12 cellular contexts compared by ENCODE assay signal in genomic region chr13:102873653-102874052, GRCh38. TPM values are rescaled to one million over a fixed set of nuclear protein-coding genes. Genes with fewer than 3 reads are reported as not detected.
DNase-seq lines count a peak whose midpoint lies in the region; ATAC-seq and TF ChIP-seq lines count a peak whose summit lies in the region.
"Had no signal": no experiment of that assay in that cellular context is flagged by ENCODE, and none has a peak within 500 bp of the region (broad histone marks: within the 10 kb centered on the region; RNA-seq: fewer than 3 reads in every experiment).

No MANE protein-coding gene starts in this region.

- no peaks in the 10 kb centered on the region for H3K9me3 Mint-ChIP-seq in Calu3 (ENCODE audit: low read depth, unreplicated experiment)
- no peaks in the 10 kb centered on the region for H3K9me3 Mint-ChIP-seq in CD4-positive, alpha-beta T cell
- H3K9me3 Mint-ChIP-seq: activated CD4-positive, alpha-beta memory T cell treated with anti-CD3 and anti-CD28 coated beads, Interleukin-2, amount 10 ng/mL, durations not matched to agents 7 days and 5 days; naive thymus-derived CD8-positive, alpha-beta T cell had no signal

- no peak overlapping the region for H3K4me3 Mint-ChIP-seq in Calu3 (ENCODE audit: low read depth, unreplicated experiment)
- no peak overlapping the region for H3K4me3 Mint-ChIP-seq in CD4-positive, alpha-beta T cell
- H3K4me3 Mint-ChIP-seq: activated CD4-positive, alpha-beta memory T cell treated with anti-CD3 and anti-CD28 coated beads, Interleukin-2, amount 10 ng/mL, durations not matched to agents 7 days and 5 days; naive thymus-derived CD8-positive, alpha-beta T cell had no signal

- TF ChIP-seq CTCF in Calu3 (IDR thresholded peaks at IDR 0.05; ENCODE audit: unreplicated experiment) = no peak
- no peak for TF ChIP-seq CTCF in CD4-positive, alpha-beta T cell (IDR thresholded peaks at IDR 0.05)

- no peak overlapping the region for H3K27ac Mint-ChIP-seq in Calu3 (ENCODE audit: unreplicated experiment)
- H3K27ac Mint-ChIP-seq in CD4-positive, alpha-beta T cell = no peak overlapping the region
- H3K27ac Mint-ChIP-seq: activated CD4-positive, alpha-beta memory T cell treated with anti-CD3 and anti-CD28 coated beads, Interleukin-2, amount 10 ng/mL, durations not matched to agents 7 days and 5 days had no signal

- no peaks in the 10 kb centered on the region for H3K27me3 Mint-ChIP-seq in Calu3 (ENCODE audit: unreplicated experiment)
- no peaks in the 10 kb centered on the region for H3K27me3 Mint-ChIP-seq in CD4-positive, alpha-beta T cell
- H3K27me3 Mint-ChIP-seq: activated CD4-positive, alpha-beta memory T cell treated with anti-CD3 and anti-CD28 coated beads, Interleukin-2, amount 10 ng/mL, durations not matched to agents 7 days and 5 days; naive thymus-derived CD8-positive, alpha-beta T cell had no signal

- BruUV-seq in Calu3 (replicated peaks; lab: Mats Ljungman, UMichigan) = no TSS peak

- ATAC-seq in GM19025 (IDR thresholded peaks at IDR 0.05; ENCODE audit: low read depth, unreplicated experiment) (peak; percentile 48), HG02642 (IDR thresholded peaks at IDR 0.05; ENCODE audit: poor library complexity, unreplicated experiment) (peak; percentile 52)
- no peak for ATAC-seq in CD4-positive, alpha-beta T cell (ENCODE audit: poor library complexity)
- ATAC-seq: naive thymus-derived CD8-positive, alpha-beta T cell had no signal

- no peaks in the 10 kb centered on the region for H3K9me3 ChIP-seq in CD4-positive, alpha-beta T cell (ENCODE audit: control insufficient read depth, low read length)
- H3K9me3 ChIP-seq: adrenal gland, sigmoid colon had no signal

- no peaks in the 10 kb centered on the region for H3K27me3 ChIP-seq in CD4-positive, alpha-beta T cell (ENCODE audit: control insufficient read depth, insufficient read depth, low read length)
- H3K27me3 ChIP-seq: adrenal gland, sigmoid colon had no signal

- no peak overlapping the region for H3K27ac ChIP-seq in CD4-positive, alpha-beta T cell (ENCODE audit: low read depth, low read length)
- H3K27ac ChIP-seq: adrenal gland, sigmoid colon had no signal

- POLR2A ChIA-PET in CD4-positive, alpha-beta T cell (lab: Charles Lee) = interaction anchor here (1.1 kb wide), 1 partner anchor 28 kb away, joined by 3 read pairs; the partner anchor contains the start of gene ERCC5

- peaks cover 9% of the 10 kb centered on the region for H3K4me1 Mint-ChIP-seq in Calu3 (ENCODE audit: low read depth, unreplicated experiment)
- peaks cover 15% of the 10 kb centered on the region for H3K4me1 Mint-ChIP-seq in CD4-positive, alpha-beta T cell (ENCODE audit: low read depth)

- DNase-seq in RKO (ENCODE audit: low spot score) (peak; percentile 11), renal cortical epithelial cell (ENCODE audit: low read depth) (peak; percentile 43), Calu3 (no peak)
- DNase-seq in stimulated activated naive CD4-positive, alpha-beta T cell treated with Interleukin-2 at 50 U/mL for 16 hours (lab: John Stamatoyannopoulos, UW) = no peak
- no peak for DNase-seq in CD4-positive, alpha-beta T cell
- DNase-seq: activated CD4-positive, alpha-beta memory T cell treated with anti-CD3 and anti-CD28 coated beads, Interleukin-2, amount 10 ng/mL, durations not matched to agents 7 days and 5 days; adrenal gland; naive thymus-derived CD8-positive, alpha-beta T cell; NCI-H1436 treated with DMSO at 0.1 percent for 48 hours; sigmoid colon had no signal

- intact Hi-C loops in Calu3 (cut with micrococcal nuclease; ENCODE audit: unreplicated experiment) = no loop called here
- intact Hi-C loops in CD4-positive, alpha-beta T cell (cut with DNase I, micrococcal nuclease) = no loop called here

- H3K36me3 Mint-ChIP-seq in Calu3 (ENCODE audit: insufficient read depth, unreplicated experiment) = peaks cover 10% of the 10 kb centered on the region
- peaks cover 93% of the 10 kb centered on the region for H3K36me3 Mint-ChIP-seq in CD4-positive, alpha-beta T cell (ENCODE audit: low read depth)

- CTCF ChIA-PET in Calu3 (lab: Charles Lee) = interaction anchor here (1.0 kb wide), 1 partner anchor 42 kb away, joined by 3 read pairs; no protein-coding TSS in a partner anchor
- CTCF ChIA-PET in CD4-positive, alpha-beta T cell (lab: Charles Lee) = no interaction called here

RNA-seq across cellular contexts. Expression of gene ERCC5, which starts 27.8 kb away (rescaled TPM):
- total RNA-seq in renal cortical epithelial cell = 78.0 TPM in 2 replicates
- 14.7 and 15.6 TPM in 2 replicates for total RNA-seq in Calu3 (2022)
- total RNA-seq in CD4-positive, alpha-beta T cell = 100 to 1,000 TPM; 129 to 136 TPM

Comparison
In these comparisons a context has a peak if more than half of its experiments do, and no peak if none do; other contexts are left out.
1. DNase-seq: peak in RKO (single experiment) and renal cortical epithelial cell (single experiment); none in Calu3 (single experiment), stimulated activated naive CD4-positive, alpha-beta T cell treated with Interleukin-2 at 50 U/mL for 16 hours (single experiment) and CD4-positive, alpha-beta T cell (0 of 10).